ENCODE assay signal across 27 cellular contexts in the genomic region with DNA sequence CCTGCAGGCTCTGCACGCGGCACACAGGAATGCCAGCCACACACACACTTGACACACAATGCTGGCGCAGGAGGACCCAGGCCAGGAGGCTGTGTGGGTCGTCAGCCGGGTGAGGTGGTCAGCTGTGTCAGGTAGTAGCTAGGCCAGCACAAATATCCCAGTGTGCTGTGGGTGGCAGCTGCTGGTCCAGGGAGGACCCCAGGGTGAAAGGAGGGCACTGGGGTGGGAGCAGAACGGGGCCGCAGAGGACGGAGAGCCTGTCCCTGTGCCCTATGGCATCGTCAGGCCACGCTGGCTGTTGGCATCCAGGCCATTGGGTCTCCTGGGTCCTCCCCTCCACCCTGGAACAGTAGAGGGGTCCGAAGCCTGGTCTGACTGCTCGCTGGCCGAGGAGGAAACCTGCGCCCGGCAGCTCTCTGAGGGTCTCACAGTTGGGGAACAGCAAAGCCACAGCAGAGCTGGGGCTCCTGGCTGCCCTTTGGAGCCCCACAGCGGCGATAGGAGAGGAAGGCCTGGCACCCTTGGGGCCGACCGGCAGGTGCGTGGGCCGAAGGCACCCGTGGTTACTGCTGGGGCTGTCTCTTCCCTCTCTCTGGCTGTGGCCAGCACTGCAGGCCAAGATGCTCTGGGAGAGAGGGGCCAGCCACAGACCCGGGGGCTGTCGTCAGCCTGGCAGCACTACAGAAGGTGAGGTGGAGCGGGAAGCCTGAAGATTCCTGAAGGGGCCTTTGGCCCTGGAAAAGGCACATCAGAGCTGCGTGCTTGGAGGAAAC. TPM values are rescaled to one million over a fixed set of nuclear protein-coding genes. Genes with fewer than 3 reads are reported as not detected.
DNase-seq lines count a peak whose midpoint lies in the region; ATAC-seq, FAIRE-seq and TF ChIP-seq lines count a peak whose summit lies in the region.
"Had no signal": no experiment of that assay in that cellular context is flagged by ENCODE, and none has a peak within 500 bp of the region (broad histone marks: within the 10 kb centered on the region; RNA-seq: fewer than 3 reads in every experiment).

No MANE protein-coding gene starts in this region.

- no peaks in the 10 kb centered on the region for H3K27me3 Mint-ChIP-seq in natural killer cell treated with Interleukin-12 subunit alpha and Interleukin-12 subunit beta and Interleukin-15 and Interleukin-18, amount 100 ng/mL, for 72 hours
- H3K27me3 Mint-ChIP-seq in natural killer cell (ENCODE audit: low read depth in 2 of 2) (no peaks in the 10 kb centered on the region), T-helper 17 cell (no peaks in the 10 kb centered on the region)
- H3K27me3 Mint-ChIP-seq: activated CD4-positive, alpha-beta memory T cell treated with anti-CD3 and anti-CD28 coated beads for 36 hours; naive thymus-derived CD4-positive, alpha-beta T cell had no signal

- no peak for FAIRE-seq in H54 (lab: Jason Lieb, UNC)
- FAIRE-seq: endometrium, HepG2, TTC549 had no signal

- peak; percentile 51 for DNase-seq in natural killer cell treated with Interleukin-12 subunit alpha and Interleukin-12 subunit beta and Interleukin-15 and Interleukin-18, amount 100 ng/mL, for 72 hours (ENCODE audit: low spot score)
- DNase-seq in natural killer cell (no peak), T-helper 17 cell (no peak), osteoblast (ENCODE audit: insufficient read length, low spot score, missing footprints) (peak; percentile 88), aorta (peak; percentile 38 to 75), H54 (ENCODE audit: insufficient read length, low spot score) (no peak), globus pallidus (ENCODE audit: low spot score) (no peak), D341Med (ENCODE audit: low spot score) (no peak)
- DNase-seq: activated CD8-positive, alpha-beta memory T cell treated with anti-CD3 and anti-CD28 coated beads, Interleukin-2, amount 50 U/mL, for 4 hours; activated naive CD4-positive, alpha-beta T cell treated with anti-CD3 and anti-CD28 coated beads for 36 hours; DMS153; islet precursor cell; Karpas-422; naive thymus-derived CD4-positive, alpha-beta T cell; NCI-H2029 treated with DMSO at 0.1 percent for 48 hours; NCI-H774; stimulated activated CD4-positive, alpha-beta T cell treated with anti-CD3 and anti-CD28 coated beads, Interleukin-2, amount 100 ng/mL, for 24 hours had no signal

- ATAC-seq in natural killer cell treated with Interleukin-12 subunit alpha and Interleukin-12 subunit beta and Interleukin-15 and Interleukin-18, amount 100 ng/mL, for 72 hours, result no peak
- ATAC-seq in natural killer cell, result no peak
- no peak for ATAC-seq in T-helper 17 cell
- ATAC-seq in aorta (ENCODE audit: low FRiP score), result no peak
- ATAC-seq: naive thymus-derived CD4-positive, alpha-beta T cell had no signal

- H3K36me3 ChIP-seq in osteoblast (ENCODE audit: insufficient read depth, low read length) (no peaks in the 10 kb centered on the region), aorta (ENCODE audit: control insufficient read depth in 1 of 2, insufficient read depth in 2 of 2, low read length in 1 of 2) (no peaks in the 10 kb centered on the region)
- H3K36me3 ChIP-seq: esophagus muscularis mucosa, HAP-1, heart left ventricle, tibial artery had no signal

- no peaks in the 10 kb centered on the region for H3K79me2 ChIP-seq in osteoblast (ENCODE audit: insufficient read depth, low read length)

- H3K27ac ChIP-seq in osteoblast (ENCODE audit: low read depth, low read length) (no peak overlapping the region), aorta (ENCODE audit: low read depth in 1 of 2, low read length in 2 of 2) (no peak overlapping the region)
- H3K27ac ChIP-seq: heart left ventricle had no signal

- H3K4me3 ChIP-seq in osteoblast (ENCODE audit: insufficient read depth, low read length) (no peak overlapping the region), aorta (ENCODE audit: low read length in 2 of 2) (no peak overlapping the region)
- H3K4me3 ChIP-seq: esophagus muscularis mucosa, HAP-1, heart left ventricle, tibial artery had no signal

- H3K9me3 ChIP-seq in T-helper 17 cell (ENCODE audit: control insufficient read depth, low read length, poor library complexity, severe bottlenecking), result no peaks in the 10 kb centered on the region
- H3K9me3 ChIP-seq in osteoblast (ENCODE audit: low read depth, low read length), result no peaks in the 10 kb centered on the region
- H3K9me3 ChIP-seq in aorta (ENCODE audit: control insufficient read depth, low read length), result no peaks in the 10 kb centered on the region
- H3K9me3 ChIP-seq: esophagus muscularis mucosa, HAP-1, heart left ventricle, tibial artery had no signal

- no peak overlapping the region for H3K27ac Mint-ChIP-seq in natural killer cell treated with Interleukin-12 subunit alpha and Interleukin-12 subunit beta and Interleukin-15 and Interleukin-18, amount 100 ng/mL, for 72 hours
- peak overlapping the region in 1 of 2 donors; percentile 48 for H3K27ac Mint-ChIP-seq in natural killer cell
- peak overlapping the region; percentile 84 for H3K27ac Mint-ChIP-seq in T-helper 17 cell
- H3K27ac Mint-ChIP-seq: activated CD4-positive, alpha-beta memory T cell treated with anti-CD3 and anti-CD28 coated beads for 36 hours; activated naive CD4-positive, alpha-beta T cell treated with anti-CD3 and anti-CD28 coated beads for 36 hours; activated T-helper 1 cell treated with anti-CD3 and anti-CD28 coated beads, Interleukin-12 subunit alpha, Interleukin-12 subunit beta, Interleukin-2, Interleukin-4 antibody, amounts not matched to agents 30 ng/mL and 10 ng/mL and 1 ng/mL, durations not matched to agents 14 hours and 24 hours and 36 hours; T-helper 1 cell treated with Interleukin-12 subunit alpha and Interleukin-12 subunit beta and Interleukin-4 antibody, amounts not matched to agents 30 μg/mL and 1 μg/mL, for 36 hours had no signal

- intact Hi-C loops in natural killer cell (cut with micrococcal nuclease), result no loop called here
- intact Hi-C loops in aorta (cut with DNase I), result loop anchor here (1.0 to 2.0 kb wide), 2 partner anchors 129 to 130 kb away; no protein-coding TSS in a partner anchor

- H3K9me3 Mint-ChIP-seq in natural killer cell treated with Interleukin-12 subunit alpha and Interleukin-12 subunit beta and Interleukin-15 and Interleukin-18, amount 100 ng/mL, for 72 hours, result no peaks in the 10 kb centered on the region
- H3K9me3 Mint-ChIP-seq in natural killer cell, result no peaks in the 10 kb centered on the region
- H3K9me3 Mint-ChIP-seq: activated CD4-positive, alpha-beta memory T cell treated with anti-CD3 and anti-CD28 coated beads for 36 hours; activated naive CD4-positive, alpha-beta T cell treated with anti-CD3 and anti-CD28 coated beads for 36 hours; activated T-helper 1 cell treated with anti-CD3 and anti-CD28 coated beads, Interleukin-12 subunit alpha, Interleukin-12 subunit beta, Interleukin-2, Interleukin-4 antibody, amounts not matched to agents 30 ng/mL and 10 ng/mL and 1 ng/mL, durations not matched to agents 14 hours and 24 hours and 36 hours; T-helper 1 cell treated with Interleukin-12 subunit alpha and Interleukin-12 subunit beta and Interleukin-4 antibody, amounts not matched to agents 30 μg/mL and 1 μg/mL, for 36 hours had no signal

- H4K20me1 ChIP-seq in osteoblast (ENCODE audit: insufficient read depth, low read length), result peaks cover 2% of the 10 kb centered on the region

- H3K4me1 Mint-ChIP-seq in natural killer cell treated with Interleukin-12 subunit alpha and Interleukin-12 subunit beta and Interleukin-15 and Interleukin-18, amount 100 ng/mL, for 72 hours (ENCODE audit: low read depth in 2 of 2), result peaks cover 0 to 4% of the 10 kb centered on the region in 2 donors
- H3K4me1 Mint-ChIP-seq in natural killer cell (peaks cover 10 to 43% of the 10 kb centered on the region in 2 donors), T-helper 17 cell (peaks cover 3% of the 10 kb centered on the region)

- H2AFZ ChIP-seq in osteoblast (ENCODE audit: low read length), result no peak overlapping the region

- no peak for TF ChIP-seq CTCF in natural killer cell (IDR thresholded peaks at IDR 0.05)
- no peak for TF ChIP-seq CTCF in osteoblast (IDR thresholded peaks at IDR 0.05; ENCODE audit: extremely low read depth, low read depth, low read length)

- no peaks in the 10 kb centered on the region for H3K27me3 ChIP-seq in osteoblast (ENCODE audit: insufficient read depth, low read length)
- no peaks in the 10 kb centered on the region for H3K27me3 ChIP-seq in aorta (ENCODE audit: control insufficient read depth in 1 of 2, insufficient read depth in 2 of 2, low read length in 1 of 2)
- H3K27me3 ChIP-seq: esophagus muscularis mucosa, heart left ventricle, tibial artery had no signal

- no peaks in the 10 kb centered on the region for H3K36me3 Mint-ChIP-seq in natural killer cell treated with Interleukin-12 subunit alpha and Interleukin-12 subunit beta and Interleukin-15 and Interleukin-18, amount 100 ng/mL, for 72 hours
- H3K36me3 Mint-ChIP-seq in natural killer cell (no peaks in the 10 kb centered on the region), T-helper 17 cell (ENCODE audit: low read depth) (peaks cover 2% of the 10 kb centered on the region)
- H3K36me3 Mint-ChIP-seq: activated CD4-positive, alpha-beta memory T cell treated with anti-CD3 and anti-CD28 coated beads for 36 hours had no signal

- TF ChIP-seq POLR2A in H54 (IDR thresholded peaks at IDR 0.05; ENCODE audit: low read depth, low read length), result no peak

- no peak overlapping the region for H3K4me2 ChIP-seq in osteoblast (ENCODE audit: insufficient read depth, low read length)

- 80 to 85% methylated on average over 26 of the region's 26 CpGs for WGBS in aorta, 2 donors

- no peaks in the 10 kb centered on the region for H3K4me1 ChIP-seq in osteoblast (ENCODE audit: insufficient read depth, low read length)
- no peaks in the 10 kb centered on the region for H3K4me1 ChIP-seq in aorta (ENCODE audit: control insufficient read depth in 1 of 2, insufficient read depth in 2 of 2, low read length in 2 of 2)
- H3K4me1 ChIP-seq: HAP-1 had no signal

- H3K4me3 Mint-ChIP-seq in natural killer cell treated with Interleukin-12 subunit alpha and Interleukin-12 subunit beta and Interleukin-15 and Interleukin-18, amount 100 ng/mL, for 72 hours, result no peak overlapping the region
- H3K4me3 Mint-ChIP-seq in natural killer cell (no peak overlapping the region), T-helper 17 cell (peak overlapping the region; percentile 55)
- H3K4me3 Mint-ChIP-seq: activated CD4-positive, alpha-beta memory T cell treated with anti-CD3 and anti-CD28 coated beads for 36 hours; activated naive CD4-positive, alpha-beta T cell treated with anti-CD3 and anti-CD28 coated beads for 36 hours; activated T-helper 1 cell treated with anti-CD3 and anti-CD28 coated beads, Interleukin-12 subunit alpha, Interleukin-12 subunit beta, Interleukin-2, Interleukin-4 antibody, amounts not matched to agents 30 ng/mL and 10 ng/mL and 1 ng/mL, durations not matched to agents 14 hours and 24 hours and 36 hours; naive thymus-derived CD4-positive, alpha-beta T cell; T-helper 1 cell treated with Interleukin-12 subunit alpha and Interleukin-12 subunit beta and Interleukin-4 antibody, amounts not matched to agents 30 μg/mL and 1 μg/mL, for 36 hours had no signal

RNA-seq across cellular contexts. Expression of a gene that starts 27.3 kb away (rescaled TPM):
- 1 to 10 TPM in 1 of 2 donors, under 1 TPM in 1; 0.64 to 1.4 TPM for total RNA-seq in natural killer cell treated with Interleukin-12 subunit alpha and Interleukin-12 subunit beta and Interleukin-15 and Interleukin-18, amount 100 ng/mL, for 72 hours
- total RNA-seq in natural killer cell (10 to 100 TPM; 21.1 to 23.9 (median 23.5) TPM), T-helper 17 cell (10 to 100 TPM; 18.6 to 22.6 TPM), osteoblast (0.36 and 0.59 TPM in 2 replicates), aorta (1 to 10 TPM; 2.1 to 3.5 TPM)
- polyA plus RNA-seq in aorta, result under 1 TPM; 0.13 to 0.43 TPM
- total RNA-seq: HepG2 had no signal

Comparison
In these comparisons a context has a peak if more than half of its experiments do, and no peak if none do; other contexts are left out.
1. DNase-seq: peak in natural killer cell treated with Interleukin-12 subunit alpha and Interleukin-12 subunit beta and Interleukin-15 and Interleukin-18, amount 100 ng/mL, for 72 hours (single experiment), osteoblast (single experiment) and aorta (2 of 2); none in natural killer cell (single experiment), T-helper 17 cell (0 of 3), H54 (single experiment), globus pallidus (single experiment) and D341Med (single experiment).
2. RNA of a gene that starts 27.3 kb away (total RNA-seq): 21.1 to 23.9 TPM in natural killer cell and 18.6 to 22.6 TPM in T-helper 17 cell; 2.1 to 3.5 TPM in aorta, 0.64 to 1.4 TPM in natural killer cell treated with Interleukin-12 subunit alpha and Interleukin-12 subunit beta and Interleukin-15 and Interleukin-18, amount 100 ng/mL, for 72 hours and 0.36 to 0.59 TPM in osteoblast; every median in the first group is over 4 times any median in the second.